ENCODE assay signal across 30 cellular contexts in genomic region chr19:12872255-12872654, GRCh38. TPM values are rescaled to one million over a fixed set of nuclear protein-coding genes. Genes with fewer than 3 reads are reported as not detected.
A peak's percentile ranks its signal among the peaks of the same experiment; 100 is the strongest.
DNase-seq lines count a peak whose midpoint lies in the region; ATAC-seq and TF ChIP-seq lines count a peak whose summit lies in the region.
"Had no signal": no experiment of that assay in that cellular context is flagged by ENCODE, and none has a peak within 500 bp of the region (broad histone marks: within the 10 kb centered on the region; RNA-seq: fewer than 3 reads in every experiment).

No MANE protein-coding gene starts in this region.

- POLR2A ChIA-PET in PC-9 (lab: Charles Lee; ENCODE audit: unreplicated experiment): interaction anchor here (0.6 kb wide), 1 partner anchor 88 kb away, joined by 3 read pairs; no protein-coding TSS in a partner anchor

- peaks cover 8% of the 10 kb centered on the region for H3K9me3 Mint-ChIP-seq in glutamatergic neuron (ENCODE audit: unreplicated experiment)
- H3K9me3 Mint-ChIP-seq: activated T-helper 17 cell treated with anti-CD3 and anti-CD28 coated beads, Interleukin-2, amount 50 U/mL, for 72 hours; natural killer cell treated with Interleukin-12 subunit alpha and Interleukin-12 subunit beta and Interleukin-15 and Interleukin-18, amount 100 ng/mL, for 72 hours; stimulated activated naive CD8-positive, alpha-beta T cell treated with anti-CD3 and anti-CD28 coated beads, Interleukin-15, Interleukin-2, amounts not matched to agents 100 ng/mL and 50 ng/mL, for 24 hours had no signal

- no peaks in the 10 kb centered on the region for H3K79me2 ChIP-seq in PC-9 (ENCODE audit: low read depth)

- peak overlapping the region; percentile 57 for H3K4me2 ChIP-seq in PC-9

- H3K36me3 ChIP-seq in PC-9 (ENCODE audit: low read depth): no peaks in the 10 kb centered on the region
- H3K36me3 ChIP-seq: ovary had no signal

- peak overlapping the region; percentile 10 for H3K4me3 Mint-ChIP-seq in glutamatergic neuron (ENCODE audit: unreplicated experiment)
- H3K4me3 Mint-ChIP-seq: activated CD4-positive, alpha-beta memory T cell treated with anti-CD3 and anti-CD28 coated beads, Interleukin-2, amount 10 ng/mL, durations not matched to agents 7 days and 5 days; natural killer cell treated with Interleukin-12 subunit alpha and Interleukin-12 subunit beta and Interleukin-15 and Interleukin-18, amount 100 ng/mL, for 72 hours; stimulated activated naive CD8-positive, alpha-beta T cell treated with anti-CD3 and anti-CD28 coated beads, Interleukin-15, Interleukin-2, amounts not matched to agents 100 ng/mL and 50 ng/mL, for 24 hours had no signal

- H3K27ac ChIP-seq in PC-9: no peak overlapping the region
- H3K27ac ChIP-seq: epithelial cell of prostate, heart left ventricle, HL-60, ovary, thoracic aorta had no signal

- H3F3A ChIP-seq in PC-9 (ENCODE audit: insufficient read depth, low read depth): peaks cover 26% of the 10 kb centered on the region

- H3K27ac Mint-ChIP-seq in glutamatergic neuron (ENCODE audit: unreplicated experiment): peak overlapping the region; percentile 2
- H3K27ac Mint-ChIP-seq: activated naive CD4-positive, alpha-beta T cell treated with anti-CD3 and anti-CD28 coated beads, Interleukin-2, amount 50 U/mL, for 72 hours; activated T-helper 17 cell treated with anti-CD3 and anti-CD28 coated beads, Interleukin-2, amount 50 U/mL, for 72 hours; natural killer cell treated with Interleukin-12 subunit alpha and Interleukin-12 subunit beta and Interleukin-15 and Interleukin-18, amount 100 ng/mL, for 72 hours; stimulated activated naive CD8-positive, alpha-beta T cell treated with anti-CD3 and anti-CD28 coated beads, Interleukin-15, Interleukin-2, amounts not matched to agents 100 ng/mL and 50 ng/mL, for 24 hours had no signal

- no TSS peak for BruUV-seq in PC-9 (replicated peaks; lab: Mats Ljungman, UMichigan)

- H3K4me3 ChIP-seq in PC-9: no peak overlapping the region; the same call in 1 of the 2 replicates
- H3K4me3 ChIP-seq: lung, mucosa of descending colon, ovary, thoracic aorta had no signal

- H3K27me3 Mint-ChIP-seq in glutamatergic neuron (ENCODE audit: unreplicated experiment): peaks cover 12% of the 10 kb centered on the region
- H3K27me3 Mint-ChIP-seq: activated CD4-positive, alpha-beta memory T cell treated with anti-CD3 and anti-CD28 coated beads, Interleukin-2, amount 10 ng/mL, durations not matched to agents 7 days and 5 days; activated T-helper 17 cell treated with anti-CD3 and anti-CD28 coated beads, Interleukin-2, amount 50 U/mL, for 72 hours; natural killer cell treated with Interleukin-12 subunit alpha and Interleukin-12 subunit beta and Interleukin-15 and Interleukin-18, amount 100 ng/mL, for 72 hours; stimulated activated naive CD8-positive, alpha-beta T cell treated with anti-CD3 and anti-CD28 coated beads, Interleukin-15, Interleukin-2, amounts not matched to agents 100 ng/mL and 50 ng/mL, for 24 hours had no signal

- H3K9me3 ChIP-seq in PC-9 (ENCODE audit: insufficient read depth, low read depth): no peaks in the 10 kb centered on the region
- H3K9me3 ChIP-seq: heart left ventricle, mucosa of descending colon, ovary, thoracic aorta had no signal

- H2AFZ ChIP-seq in PC-9: no peak overlapping the region

- no peaks in the 10 kb centered on the region for H4K20me1 ChIP-seq in PC-9 (ENCODE audit: insufficient read depth)

- TF ChIP-seq CTCF in PC-9 (conservative IDR thresholded peaks at IDR 0.05) (no peak), glutamatergic neuron (IDR thresholded peaks at IDR 0.05; ENCODE audit: partially characterized antibody, unreplicated experiment) (no peak)

- H3K4me1 ChIP-seq in PC-9 (replicated peaks; ENCODE audit: insufficient read depth): no peaks in the 10 kb centered on the region

- ATAC-seq in HG02840 (IDR thresholded peaks at IDR 0.05; ENCODE audit: low FRiP score, unreplicated experiment): no peak

- no peaks in the 10 kb centered on the region for H3K9me2 ChIP-seq in PC-9 (ENCODE audit: insufficient read depth)

- DNase-seq in DMS53 (lab: John Stamatoyannopoulos, UW) (peak; percentile 51), DMS53 treated with DMSO at 0.1 percent for 48 hours (lab: John Stamatoyannopoulos, UW; ENCODE audit: unreplicated experiment) (no peak), ELF-1 (ENCODE audit: low read depth, low spot score) (peak; percentile 47), PC-9 (peak in 1 of 2 experiments; percentile 56), glutamatergic neuron (no peak), T-helper 9 cell (no peak), kidney tubule cell (ENCODE audit: low spot score) (no peak)
- DNase-seq: 8988T, GDM1, kidney glomerular epithelial cell, NCI-H1105, NCI-H226, NCI-H748 treated with DMSO at 0.1 percent for 48 hours had no signal

- H3K36me3 Mint-ChIP-seq in glutamatergic neuron (ENCODE audit: unreplicated experiment): peaks cover 14% of the 10 kb centered on the region
- H3K36me3 Mint-ChIP-seq: natural killer cell treated with Interleukin-12 subunit alpha and Interleukin-12 subunit beta and Interleukin-15 and Interleukin-18, amount 100 ng/mL, for 72 hours had no signal

- H3K4me1 Mint-ChIP-seq in glutamatergic neuron (ENCODE audit: low read depth, unreplicated experiment): peaks cover 2% of the 10 kb centered on the region

- CTCF ChIA-PET in PC-9 (lab: Charles Lee): interaction anchor here (0.6 to 1.1 kb wide), 4 partner anchors 10 to 122 kb away, joined by 4 to 15 read pairs (median 10); no protein-coding TSS in a partner anchor

- intact Hi-C loops in PC-9 (cut with micrococcal nuclease; ENCODE audit: unreplicated experiment): no loop called here

- no peaks in the 10 kb centered on the region for H3K27me3 ChIP-seq in PC-9 (ENCODE audit: insufficient read depth, low read depth)
- H3K27me3 ChIP-seq: ovary had no signal

RNA-seq across cellular contexts. Expression of gene DNASE2, which starts 9.0 kb away (rescaled TPM):
- total RNA-seq in PC-9 (2021): 68.4 and 81.0 TPM in 2 replicates
- total RNA-seq in glutamatergic neuron (ENCODE audit: unreplicated experiment): 7.9 TPM

RNA-seq across cellular contexts. Expression of gene KLF1, which starts 14.7 kb away (rescaled TPM):
- total RNA-seq in PC-9 (2021): 0.22 and 0.25 TPM in 2 replicates
- total RNA-seq in glutamatergic neuron (ENCODE audit: unreplicated experiment): not detected
- total RNA-seq: bronchial epithelial cell; CD4-positive, alpha-beta memory T cell; LHCN-M2; mucosa of descending colon; thoracic aorta had no signal

RNA-seq across cellular contexts. Expression of gene GCDH, which starts 18.7 kb away (rescaled TPM):
- total RNA-seq in PC-9 (2021) (23.2 and 27.8 TPM in 2 replicates), glutamatergic neuron (ENCODE audit: unreplicated experiment) (34.2 TPM)

RNA-seq across cellular contexts. Expression of gene MAST1, which starts 33.9 kb away (rescaled TPM):
- total RNA-seq in PC-9 (2021) (11.4 and 11.9 TPM in 2 replicates), glutamatergic neuron (ENCODE audit: unreplicated experiment) (230 TPM)
- total RNA-seq: CD4-positive, alpha-beta memory T cell; LHCN-M2; thoracic aorta had no signal

RNA-seq across cellular contexts. Expression of gene RTBDN, which starts 37.9 kb away (rescaled TPM):
- 0.78 and 1.0 TPM in 2 replicates for total RNA-seq in PC-9 (2021)
- 4.8 TPM for total RNA-seq in glutamatergic neuron (ENCODE audit: unreplicated experiment)
- total RNA-seq: activated CD4-positive, alpha-beta memory T cell treated with anti-CD3 and anti-CD28 coated beads, Interleukin-2, amount 10 ng/mL, durations not matched to agents 7 days and 5 days; activated naive CD4-positive, alpha-beta T cell treated with anti-CD3 and anti-CD28 coated beads, Interleukin-2, amount 50 U/mL, for 72 hours; activated T-helper 17 cell treated with anti-CD3 and anti-CD28 coated beads, Interleukin-2, amount 50 U/mL, for 72 hours; bronchial epithelial cell; CD4-positive, alpha-beta memory T cell; heart left ventricle; LHCN-M2; lung; natural killer cell treated with Interleukin-12 subunit alpha and Interleukin-12 subunit beta and Interleukin-15 and Interleukin-18, amount 100 ng/mL, for 72 hours; ovary; T-helper 2 cell treated with Interferon-gamma antibody and Interleukin-4, amounts not matched to agents 100 ng/mL and 5 ng/mL, for 36 hours; thoracic aorta had no signal

Comparison
In these comparisons a context has a peak if more than half of its experiments do, and no peak if none do; other contexts are left out.
1. DNase-seq: peak in DMS53 (single experiment) and ELF-1 (single experiment); none in DMS53 treated with DMSO at 0.1 percent for 48 hours (single experiment), glutamatergic neuron (single experiment), T-helper 9 cell (single experiment) and kidney tubule cell (single experiment).